Comparison of ENCODE assay signal across 1 cellular context in genomic region chr13:85236431-85236830, GRCh38.
A peak's percentile ranks its signal among the peaks of the same experiment; 100 is the strongest.
TF ChIP-seq lines count a peak whose summit lies in the region.

No MANE protein-coding gene starts in this region.

TF ChIP-seq in SK-N-SH, 30 proteins besides CTCF, POLR2A, EP300 and RAD21 (continued from another document):
- TF ChIP-seq PBX3 (IDR thresholded peaks at IDR 0.05), result peak; percentile 49
- TF ChIP-seq POLR2AphosphoS5 (IDR thresholded peaks at IDR 0.05; ENCODE audit: low read depth, low read length), result no peak
- no peak for TF ChIP-seq FOXM1 (IDR thresholded peaks at IDR 0.05; ENCODE audit: low read depth)
- TF ChIP-seq SMC3 (IDR thresholded peaks at IDR 0.05; ENCODE audit: low read depth, low read length), result no peak
- no peak for TF ChIP-seq USF1 (IDR thresholded peaks at IDR 0.05; ENCODE audit: borderline replicate concordance, low read depth)
- no peak for TF ChIP-seq MXI1 (IDR thresholded peaks at IDR 0.05; ENCODE audit: low read depth, low read length)
- TF ChIP-seq TAF1 (IDR thresholded peaks at IDR 0.05; ENCODE audit: borderline replicate concordance, low read depth, low read length), result no peak
- no peak for TF ChIP-seq NRF1 (IDR thresholded peaks at IDR 0.05; ENCODE audit: low read depth, low read length)
- TF ChIP-seq REST (IDR thresholded peaks at IDR 0.05; ENCODE audit: low read depth, low read length), result no peak
- no peak for TF ChIP-seq RXRA (IDR thresholded peaks at IDR 0.05; ENCODE audit: borderline replicate concordance, low read depth)
- no peak for TF ChIP-seq EZH2phosphoT487 (IDR thresholded peaks at IDR 0.05; ENCODE audit: borderline replicate concordance, low read depth)
- TF ChIP-seq CHD2 (IDR thresholded peaks at IDR 0.05; ENCODE audit: low read length, partially characterized antibody), result no peak
- TF ChIP-seq YY1 (IDR thresholded peaks at IDR 0.05; ENCODE audit: low read depth), result no peak
